In the genomic region with DNA sequence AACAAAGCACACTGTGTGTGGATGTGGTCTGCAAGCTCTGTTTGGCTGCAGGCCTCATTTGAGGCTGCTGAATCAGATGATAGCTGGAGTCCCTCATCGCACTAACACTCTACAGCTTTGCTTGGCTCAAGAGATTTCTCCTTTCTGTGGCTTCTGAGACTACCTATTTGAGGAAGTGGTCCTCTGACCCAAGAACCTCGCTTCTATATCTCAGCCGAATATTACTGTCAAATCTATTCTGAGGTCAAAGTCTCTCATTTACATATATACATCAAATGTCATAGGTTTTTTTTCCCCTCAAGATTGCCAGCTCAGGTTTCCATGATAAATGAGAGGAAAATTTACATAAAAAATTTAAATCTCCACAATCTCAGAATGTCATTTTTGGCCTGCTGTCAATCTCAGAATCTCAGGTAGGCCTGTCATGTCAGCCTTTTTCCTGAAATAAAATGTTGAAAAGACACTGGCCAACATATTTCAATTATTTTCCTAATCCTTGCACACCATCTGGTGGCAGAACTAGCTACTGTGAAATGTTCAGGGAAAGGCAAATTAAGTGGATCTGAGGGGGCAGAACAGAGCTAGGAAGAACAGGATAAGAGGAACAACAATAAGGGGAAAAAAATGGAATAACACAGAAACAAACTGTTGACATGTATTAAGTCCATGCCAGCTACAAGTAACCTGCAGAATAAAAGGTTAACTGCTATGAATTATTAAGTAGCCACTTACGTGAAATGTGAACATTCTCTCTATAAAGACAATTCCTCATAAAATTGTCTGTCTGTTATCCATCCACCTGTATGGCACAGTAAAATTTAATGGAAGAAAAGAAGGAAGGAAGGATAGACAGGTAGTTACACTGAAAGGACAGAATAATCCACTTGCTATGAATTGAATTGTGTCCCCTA, we compare ENCODE assay signal across 8 cellular contexts. TPM values are rescaled to one million over a fixed set of nuclear protein-coding genes. Genes with fewer than 3 reads are reported as not detected.
DNase-seq lines count a peak whose midpoint lies in the region; ATAC-seq and TF ChIP-seq lines count a peak whose summit lies in the region.

No MANE protein-coding gene starts in this region.

- intact Hi-C loops in esophagus squamous epithelium (cut with DNase I): no loop called here

- H3K4me3 ChIP-seq in GM12864 (ENCODE audit: low read depth, low read length) (no peak overlapping the region), esophagus squamous epithelium (no peak overlapping the region), osteoblast (ENCODE audit: insufficient read depth, low read length) (no peak overlapping the region)

- 66 to 75% methylated on average over 4 of the region's 4 CpGs for WGBS in esophagus squamous epithelium, 2 donors

- no peak overlapping the region for H2AFZ ChIP-seq in osteoblast (ENCODE audit: low read length)

- H3K9me3 ChIP-seq in esophagus squamous epithelium (no peaks in the 10 kb centered on the region), osteoblast (ENCODE audit: low read depth, low read length) (no peaks in the 10 kb centered on the region)

- ATAC-seq in GM21447 (IDR thresholded peaks at IDR 0.05; ENCODE audit: unreplicated experiment): peak; percentile 96
- peak; percentile 99 for ATAC-seq in HG03565 (IDR thresholded peaks at IDR 0.05; ENCODE audit: unreplicated experiment)

- no peak overlapping the region for H3K4me2 ChIP-seq in osteoblast (ENCODE audit: insufficient read depth, low read length)

- no peak for TF ChIP-seq POLR2A in esophagus squamous epithelium (IDR thresholded peaks at IDR 0.05)

- H3K27me3 ChIP-seq in esophagus squamous epithelium (no peaks in the 10 kb centered on the region), osteoblast (ENCODE audit: insufficient read depth, low read length) (no peaks in the 10 kb centered on the region)

- H3K27ac ChIP-seq in esophagus squamous epithelium (peak overlapping the region in 1 of 4 donors; percentile 47), osteoblast (ENCODE audit: low read depth, low read length) (peak overlapping the region; percentile 89)

- H3K79me2 ChIP-seq in osteoblast (ENCODE audit: insufficient read depth, low read length): peaks cover 2% of the 10 kb centered on the region

- H3K4me1 ChIP-seq in esophagus squamous epithelium (peaks cover 0 to 30% (median 0%) of the 10 kb centered on the region in 3 donors), osteoblast (ENCODE audit: insufficient read depth, low read length) (peaks cover 38% of the 10 kb centered on the region)

- H3K36me3 ChIP-seq in esophagus squamous epithelium (no peaks in the 10 kb centered on the region), osteoblast (ENCODE audit: insufficient read depth, low read length) (no peaks in the 10 kb centered on the region)

- DNase-seq in GM12864 (ENCODE audit: low read depth) (peak; percentile 79), OCI-M1 (lab: John Stamatoyannopoulos, UW) (peak; percentile 49), esophagus squamous epithelium (lab: John Stamatoyannopoulos, UW) (no peak), osteoblast (ENCODE audit: insufficient read length, low spot score, missing footprints) (no peak), COLO668 (lab: John Stamatoyannopoulos, UW; ENCODE audit: unreplicated experiment) (no peak), islet precursor cell (no peak)

- TF ChIP-seq CTCF in GM12864 (IDR thresholded peaks at IDR 0.05; ENCODE audit: low read depth, low read length, missing control alignments) (peak; percentile 14), esophagus squamous epithelium (IDR thresholded peaks at IDR 0.05) (peak in 5 of 6 experiments; percentile 41 to 64 (median 44)), osteoblast (IDR thresholded peaks at IDR 0.05; ENCODE audit: extremely low read depth, low read depth, low read length) (peak; percentile 75)

- H4K20me1 ChIP-seq in osteoblast (ENCODE audit: insufficient read depth, low read length): no peaks in the 10 kb centered on the region

RNA-seq across cellular contexts. Expression of a gene that starts 39.3 kb away (rescaled TPM):
- total RNA-seq in esophagus squamous epithelium: 10 to 100 TPM; 11.3 to 27.4 (median 15.6) TPM
- 2.2 and 2.7 TPM in 2 replicates for total RNA-seq in osteoblast

Comparison
In these comparisons a context has a peak if more than half of its experiments do, and no peak if none do; other contexts are left out.
1. DNase-seq: peak in GM12864 (single experiment) and OCI-M1 (single experiment); none in esophagus squamous epithelium (single experiment), osteoblast (single experiment), COLO668 (single experiment) and islet precursor cell (single experiment).
2. CTCF ChIP-seq: peak in every context shown above with its lines; median percentile 75 in osteoblast; 44 in esophagus squamous epithelium; 14 in GM12864.